Comparison of ENCODE assay signal across 15 cellular contexts in the genomic region with DNA sequence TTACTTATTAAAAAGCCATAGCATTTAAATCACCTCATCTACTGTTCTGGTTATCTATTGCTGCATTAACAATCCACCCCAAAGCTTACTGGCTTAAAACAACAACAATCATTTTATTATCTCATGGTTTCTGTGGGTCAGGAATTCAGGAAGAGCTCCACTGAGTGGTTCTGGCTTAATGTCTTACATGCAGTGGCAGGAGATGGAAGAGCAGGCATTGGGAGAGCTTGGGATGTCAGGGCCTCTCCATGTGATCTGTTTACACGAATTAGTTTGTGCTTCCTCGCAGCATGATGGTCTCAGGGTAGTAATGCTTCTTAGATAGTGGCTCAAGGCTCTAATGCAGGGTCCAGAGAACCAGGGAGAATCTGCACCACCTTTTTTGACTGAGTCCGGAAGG. TPM values are rescaled to one million over a fixed set of nuclear protein-coding genes. Genes with fewer than 3 reads are reported as not detected.
DNase-seq lines count a peak whose midpoint lies in the region; ATAC-seq and TF ChIP-seq lines count a peak whose summit lies in the region.
"Had no signal": no experiment of that assay in that cellular context is flagged by ENCODE, and none has a peak within 500 bp of the region (broad histone marks: within the 10 kb centered on the region; RNA-seq: fewer than 3 reads in every experiment).

No MANE protein-coding gene starts in this region.

- 84 to 93% methylated on average over 3 of the region's 3 CpGs for WGBS in testis, 2 donors

- peaks cover 0 to 16% (median 0%) of the 10 kb centered on the region in 11 experiments; a peak in 8 of 22 replicates for H3K36me3 ChIP-seq in BLaER1 treated with 17β-estradiol and CSF1 and Interleukin-3, amounts not matched to agents 10 nM and 100 nM
- H3K36me3 ChIP-seq in testis (ENCODE audit: low read depth, missing control alignments), result no peaks in the 10 kb centered on the region
- H3K36me3 ChIP-seq: ascending aorta, right atrium auricular region had no signal

- peak overlapping the region; percentile 41 for H3K27ac Mint-ChIP-seq in activated T-helper 1 cell treated with anti-CD3 and anti-CD28 coated beads, Interleukin-12 subunit alpha, Interleukin-12 subunit beta, Interleukin-2, Interleukin-4 antibody, amounts not matched to agents 30 ng/mL and 10 ng/mL and 1 ng/mL, durations not matched to agents 14 hours and 24 hours and 36 hours
- H3K27ac Mint-ChIP-seq in naive B cell, result peak overlapping the region; percentile 72 to 95 (median 92)

- H3K4me2 ChIP-seq in BLaER1 treated with 17β-estradiol and CSF1 and Interleukin-3, amounts not matched to agents 10 nM and 100 nM, result peak overlapping the region; percentile 48 to 90 (median 70)

- ATAC-seq in naive B cell (ENCODE audit: low read depth in 2 of 2), result no peak
- no peak for ATAC-seq in HG03025 (IDR thresholded peaks at IDR 0.05; ENCODE audit: low FRiP score, unreplicated experiment)

- H3K9ac ChIP-seq in BLaER1 treated with 17β-estradiol and CSF1 and Interleukin-3, amounts not matched to agents 10 nM and 100 nM, result peak overlapping the region in 7 of 11 experiments; percentile 19 to 74 (median 55); a peak in 11 of 22 replicates

- peaks cover 11 to 46% (median 26%) of the 10 kb centered on the region in 10 experiments for H3K4me1 ChIP-seq in BLaER1 treated with 17β-estradiol and CSF1 and Interleukin-3, amounts not matched to agents 10 nM and 100 nM
- H3K4me1 ChIP-seq in testis, result no peaks in the 10 kb centered on the region
- H3K4me1 ChIP-seq: ascending aorta, right atrium auricular region had no signal

- TF ChIP-seq POLR2A in testis (IDR thresholded peaks at IDR 0.05), result no peak

- TF ChIP-seq CTCF in HL-60 (IDR thresholded peaks at IDR 0.05; ENCODE audit: insufficient read depth, low read length) (no peak), testis (IDR thresholded peaks at IDR 0.05) (no peak), GM13976 (IDR thresholded peaks at IDR 0.05; ENCODE audit: borderline replicate concordance, control extremely low read depth, extremely low read depth, insufficient read depth, missing control alignments) (no peak)

- no peak overlapping the region for H3K4me3 Mint-ChIP-seq in activated T-helper 1 cell treated with anti-CD3 and anti-CD28 coated beads, Interleukin-12 subunit alpha, Interleukin-12 subunit beta, Interleukin-2, Interleukin-4 antibody, amounts not matched to agents 30 ng/mL and 10 ng/mL and 1 ng/mL, durations not matched to agents 14 hours and 24 hours and 36 hours
- peak overlapping the region in 6 of 8 donors; percentile 29 to 83 (median 70) for H3K4me3 Mint-ChIP-seq in naive B cell

- intact Hi-C loops in activated T-helper 1 cell treated with anti-CD3 and anti-CD28 coated beads, Interleukin-12 subunit alpha, Interleukin-12 subunit beta, Interleukin-2, Interleukin-4 antibody, amounts not matched to agents 30 ng/mL and 10 ng/mL and 1 ng/mL, durations not matched to agents 14 hours and 24 hours and 36 hours (cut with micrococcal nuclease), result no loop called here
- intact Hi-C loops in testis (cut with DNase I; ENCODE audit: low total_unique reads), result no loop called here

- H3K9me3 ChIP-seq in BLaER1 treated with 17β-estradiol and CSF1 and Interleukin-3, amounts not matched to agents 10 nM and 100 nM (replicated peaks in 1 of 11), result peaks cover 36 to 64% (median 44%) of the 10 kb centered on the region in 11 experiments
- no peaks in the 10 kb centered on the region for H3K9me3 ChIP-seq in testis
- H3K9me3 ChIP-seq: ascending aorta had no signal

- H3K4me3 ChIP-seq in BLaER1 treated with 17β-estradiol and CSF1 and Interleukin-3, amounts not matched to agents 10 nM and 100 nM, result peak overlapping the region in 9 of 10 experiments; percentile 20 to 60 (median 37); a peak in 14 of 20 replicates
- no peak overlapping the region for H3K4me3 ChIP-seq in HL-60 (replicated peaks; ENCODE audit: insufficient read depth, low read length)
- H3K4me3 ChIP-seq in testis, result no peak overlapping the region
- H3K4me3 ChIP-seq: ascending aorta, right atrium auricular region had no signal

- peaks cover 28% of the 10 kb centered on the region for H3K4me1 Mint-ChIP-seq in activated T-helper 1 cell treated with anti-CD3 and anti-CD28 coated beads, Interleukin-12 subunit alpha, Interleukin-12 subunit beta, Interleukin-2, Interleukin-4 antibody, amounts not matched to agents 30 ng/mL and 10 ng/mL and 1 ng/mL, durations not matched to agents 14 hours and 24 hours and 36 hours (ENCODE audit: low read depth)
- peaks cover 31 to 67% (median 47%) of the 10 kb centered on the region in 3 donors for H3K4me1 Mint-ChIP-seq in naive B cell

- peak overlapping the region in 10 of 11 experiments; percentile 63 to 91 (median 84); a peak in 20 of 22 replicates for H3K27ac ChIP-seq in BLaER1 treated with 17β-estradiol and CSF1 and Interleukin-3, amounts not matched to agents 10 nM and 100 nM
- H3K27ac ChIP-seq in HL-60 (replicated peaks), result peak overlapping the region; percentile 57
- no peak overlapping the region for H3K27ac ChIP-seq in testis
- H3K27ac ChIP-seq: ascending aorta had no signal

- H4K20me1 ChIP-seq in BLaER1 treated with 17β-estradiol and CSF1 and Interleukin-3, amounts not matched to agents 10 nM and 100 nM, result no peaks in the 10 kb centered on the region

- DNase-seq in HL-60 (ENCODE audit: low read depth in 1 of 2, low spot score in 1 of 2) (no peak), naive B cell (no peak), testis (no peak), AML-193 (lab: John Stamatoyannopoulos, UW) (no peak), GM13976 (ENCODE audit: low spot score) (no peak)
- no peak for DNase-seq in activated T-helper 1 cell treated with anti-CD3 and anti-CD28 coated beads, Interleukin-12 subunit alpha, Interleukin-12 subunit beta, Interleukin-2, Interleukin-4 antibody, amounts not matched to agents 30 ng/mL and 10 ng/mL and 1 ng/mL, durations not matched to agents 14 hours and 24 hours and 36 hours (ENCODE audit: low spot score)
- DNase-seq: NCI-H146; NCI-H69; Right ventricle myocardium superior; stimulated activated CD4-positive, alpha-beta T cell treated with anti-CD3 and anti-CD28 coated beads, Interleukin-2, amount 100 ng/mL, for 48 hours; stimulated activated naive CD4-positive, alpha-beta T cell treated with Interleukin-2 at 50 U/mL for 16 hours had no signal

- H3K27me3 ChIP-seq in BLaER1 treated with 17β-estradiol and CSF1 and Interleukin-3, amounts not matched to agents 10 nM and 100 nM, result no peaks in the 10 kb centered on the region
- no peaks in the 10 kb centered on the region for H3K27me3 ChIP-seq in HL-60 (ENCODE audit: insufficient read depth, poor library complexity, severe bottlenecking)
- no peaks in the 10 kb centered on the region for H3K27me3 ChIP-seq in testis
- H3K27me3 ChIP-seq: ascending aorta, right atrium auricular region had no signal

- H3K9me3 Mint-ChIP-seq in activated T-helper 1 cell treated with anti-CD3 and anti-CD28 coated beads, Interleukin-12 subunit alpha, Interleukin-12 subunit beta, Interleukin-2, Interleukin-4 antibody, amounts not matched to agents 30 ng/mL and 10 ng/mL and 1 ng/mL, durations not matched to agents 14 hours and 24 hours and 36 hours, result peaks cover 30% of the 10 kb centered on the region
- peaks cover 8 to 30% (median 16%) of the 10 kb centered on the region in 7 donors for H3K9me3 Mint-ChIP-seq in naive B cell

- H3K36me3 Mint-ChIP-seq in activated T-helper 1 cell treated with anti-CD3 and anti-CD28 coated beads, Interleukin-12 subunit alpha, Interleukin-12 subunit beta, Interleukin-2, Interleukin-4 antibody, amounts not matched to agents 30 ng/mL and 10 ng/mL and 1 ng/mL, durations not matched to agents 14 hours and 24 hours and 36 hours (ENCODE audit: low read depth), result peaks cover 15% of the 10 kb centered on the region
- peaks cover 5 to 18% of the 10 kb centered on the region in 2 donors for H3K36me3 Mint-ChIP-seq in naive B cell

- H3K27me3 Mint-ChIP-seq in activated T-helper 1 cell treated with anti-CD3 and anti-CD28 coated beads, Interleukin-12 subunit alpha, Interleukin-12 subunit beta, Interleukin-2, Interleukin-4 antibody, amounts not matched to agents 30 ng/mL and 10 ng/mL and 1 ng/mL, durations not matched to agents 14 hours and 24 hours and 36 hours (ENCODE audit: insufficient read depth), result peaks cover under 1% of the 10 kb centered on the region
- H3K27me3 Mint-ChIP-seq in naive B cell, result peaks cover 0 to under 1% (median 0%) of the 10 kb centered on the region in 3 donors

- in situ Hi-C loops in GM13976 (cut with MboI; ENCODE audit: low sequenced_read_pairs, unreplicated experiment), result no loop called here

RNA-seq across cellular contexts. Expression of a gene that starts 14.4 kb away (rescaled TPM):
- total RNA-seq in activated T-helper 1 cell treated with anti-CD3 and anti-CD28 coated beads, Interleukin-12 subunit alpha, Interleukin-12 subunit beta, Interleukin-2, Interleukin-4 antibody, amounts not matched to agents 30 ng/mL and 10 ng/mL and 1 ng/mL, durations not matched to agents 14 hours and 24 hours and 36 hours, result 93.6 and 97.2 TPM in 2 replicates
- polyA plus RNA-seq in naive B cell (ENCODE audit: low read depth in 6 of 6), result 100 to 1,000 TPM in 3 of 6 donors, 10 to 100 TPM in 3; 30.1 to 125 (median 106) TPM
- total RNA-seq in testis, result 10 to 100 TPM; 30.5 to 33.7 TPM
- polyA plus RNA-seq in testis (ENCODE audit: insufficient read depth, low read depth, low replicate concordance), result 4.3 TPM

Comparison
In these comparisons a context has a peak if more than half of its experiments do, and no peak if none do; other contexts are left out.
1. H3K27ac ChIP-seq: peak in BLaER1 treated with 17β-estradiol and CSF1 and Interleukin-3, amounts not matched to agents 10 nM and 100 nM (10 of 11) and HL-60 (single experiment); none in testis (0 of 2).
2. H3K4me3 ChIP-seq: peak in BLaER1 treated with 17β-estradiol and CSF1 and Interleukin-3, amounts not matched to agents 10 nM and 100 nM (9 of 10); none in HL-60 (single experiment) and testis (0 of 2).